11 cellular contexts compared by ENCODE assay signal in the genomic region with DNA sequence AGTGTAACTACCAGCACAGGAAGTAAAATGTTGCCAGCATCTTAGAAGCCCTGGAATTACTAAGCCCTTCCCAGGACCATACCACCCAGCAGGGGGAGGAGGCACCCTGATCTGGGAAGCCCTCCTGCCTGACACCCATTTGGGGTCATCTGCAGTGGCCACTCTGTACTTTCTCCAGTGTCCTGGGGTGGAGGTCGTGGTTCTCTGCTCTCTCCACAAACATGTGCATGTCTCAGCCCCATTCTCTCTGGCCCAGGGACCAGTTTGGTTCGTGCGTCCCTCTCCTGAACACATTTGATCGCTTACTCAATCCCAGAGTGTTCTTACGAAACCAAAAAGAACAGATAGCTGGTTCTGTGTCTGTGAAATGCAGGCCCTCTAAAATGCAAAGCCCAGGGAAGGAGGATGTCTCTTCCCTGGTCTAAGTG. TPM values are rescaled to one million over a fixed set of nuclear protein-coding genes. Genes with fewer than 3 reads are reported as not detected.
DNase-seq lines count a peak whose midpoint lies in the region; ATAC-seq and TF ChIP-seq lines count a peak whose summit lies in the region.
"Had no signal": no experiment of that assay in that cellular context is flagged by ENCODE, and none has a peak within 500 bp of the region (broad histone marks: within the 10 kb centered on the region; RNA-seq: fewer than 3 reads in every experiment).

No MANE protein-coding gene starts in this region.

- DNase-seq in Calu3 = no peak
- DNase-seq in MV-4-11 (lab: John Stamatoyannopoulos, UW) = peak; percentile 82
- DNase-seq in cardiac fibroblast (ENCODE audit: low read depth in 2 of 2) = peak; percentile 68 to 80
- no peak for DNase-seq in nephron progenitor cell
- no peak for DNase-seq in amniotic stem cell (lab: John Stamatoyannopoulos, UW)
- no peak for DNase-seq in LoVo (ENCODE audit: low spot score)
- no peak for DNase-seq in activated CD4-positive, alpha-beta memory T cell treated with anti-CD3 and anti-CD28 coated beads for 36 hours
- DNase-seq: activated CD8-positive, alpha-beta memory T cell treated with anti-CD3 and anti-CD28 coated beads, Interleukin-2, amount 50 U/mL, for 4 hours; DMS53; foreskin keratinocyte had no signal

- TF ChIP-seq CTCF in Calu3 (IDR thresholded peaks at IDR 0.05; ENCODE audit: unreplicated experiment) = no peak
- TF ChIP-seq CTCF in cardiac fibroblast (IDR thresholded peaks at IDR 0.05; ENCODE audit: low read depth, low read length) = peak; percentile 27
- TF ChIP-seq CTCF in nephron progenitor cell (IDR thresholded peaks at IDR 0.05) = no peak

- H3K4me3 ChIP-seq in cardiac fibroblast (replicated peaks in 1 of 2; ENCODE audit: low read depth in 2 of 2, low read length in 2 of 2) = no peak overlapping the region

- ATAC-seq in GM21360 (IDR thresholded peaks at IDR 0.05; ENCODE audit: unreplicated experiment) = no peak
- ATAC-seq: foreskin keratinocyte had no signal

- POLR2A ChIA-PET in activated CD4-positive, alpha-beta memory T cell treated with anti-CD3 and anti-CD28 coated beads for 36 hours (lab: Charles Lee) = no interaction called here

- CTCF ChIA-PET in Calu3 (lab: Charles Lee) = no interaction called here
- CTCF ChIA-PET in activated CD4-positive, alpha-beta memory T cell treated with anti-CD3 and anti-CD28 coated beads for 36 hours (lab: Charles Lee) = no interaction called here

- H3K4me3 Mint-ChIP-seq in Calu3 (ENCODE audit: low read depth, unreplicated experiment) (no peak overlapping the region), nephron progenitor cell (no peak overlapping the region)
- H3K4me3 Mint-ChIP-seq in activated CD4-positive, alpha-beta memory T cell treated with anti-CD3 and anti-CD28 coated beads for 36 hours = no peak overlapping the region

- H3K27ac Mint-ChIP-seq in Calu3 (ENCODE audit: unreplicated experiment) (peak overlapping the region; percentile 12), nephron progenitor cell (peak overlapping the region; percentile 1)
- no peak overlapping the region for H3K27ac Mint-ChIP-seq in activated CD4-positive, alpha-beta memory T cell treated with anti-CD3 and anti-CD28 coated beads for 36 hours

- intact Hi-C loops in Calu3 (cut with micrococcal nuclease; ENCODE audit: unreplicated experiment) = no loop called here
- intact Hi-C loops in activated CD4-positive, alpha-beta memory T cell treated with anti-CD3 and anti-CD28 coated beads for 36 hours (cut with micrococcal nuclease) = loop anchor here (5.0 kb wide), 1 partner anchor 340 kb away; a partner anchor contains a TSS

- peaks cover 22% of the 10 kb centered on the region for H3K36me3 Mint-ChIP-seq in Calu3 (ENCODE audit: insufficient read depth, unreplicated experiment)
- H3K36me3 Mint-ChIP-seq in nephron progenitor cell (ENCODE audit: low read depth) = peaks cover 47% of the 10 kb centered on the region
- H3K36me3 Mint-ChIP-seq in activated CD4-positive, alpha-beta memory T cell treated with anti-CD3 and anti-CD28 coated beads for 36 hours = peaks cover 14% of the 10 kb centered on the region

- H3K4me1 Mint-ChIP-seq in Calu3 (ENCODE audit: low read depth, unreplicated experiment) (peaks cover 52% of the 10 kb centered on the region), nephron progenitor cell (peaks cover 7% of the 10 kb centered on the region)
- H3K4me1 Mint-ChIP-seq in activated CD4-positive, alpha-beta memory T cell treated with anti-CD3 and anti-CD28 coated beads for 36 hours (ENCODE audit: low read depth) = peaks cover 37% of the 10 kb centered on the region

- H3K27me3 Mint-ChIP-seq in Calu3 (ENCODE audit: unreplicated experiment) = no peaks in the 10 kb centered on the region
- H3K27me3 Mint-ChIP-seq in nephron progenitor cell (ENCODE audit: low read depth, poor library complexity) = peaks cover 6% of the 10 kb centered on the region
- no peaks in the 10 kb centered on the region for H3K27me3 Mint-ChIP-seq in activated CD4-positive, alpha-beta memory T cell treated with anti-CD3 and anti-CD28 coated beads for 36 hours

- no TSS peak for BruUV-seq in Calu3 (replicated peaks; lab: Mats Ljungman, UMichigan)

- H3K9me3 Mint-ChIP-seq in Calu3 (ENCODE audit: low read depth, unreplicated experiment) = no peaks in the 10 kb centered on the region
- peaks cover 23% of the 10 kb centered on the region for H3K9me3 Mint-ChIP-seq in nephron progenitor cell
- H3K9me3 Mint-ChIP-seq in activated CD4-positive, alpha-beta memory T cell treated with anti-CD3 and anti-CD28 coated beads for 36 hours = peaks cover 2% of the 10 kb centered on the region

RNA-seq across cellular contexts. Expression of a gene that starts 9.4 kb away (rescaled TPM):
- 4.6 and 5.0 TPM in 2 replicates for total RNA-seq in Calu3 (2022)
- total RNA-seq in activated CD4-positive, alpha-beta memory T cell treated with anti-CD3 and anti-CD28 coated beads for 36 hours = 1 to 10 TPM; 2.5 to 2.8 TPM

RNA-seq across cellular contexts. Expression of a gene that starts 14.9 kb away (rescaled TPM):
- total RNA-seq in Calu3 (2022) = 13.5 and 16.0 TPM in 2 replicates
- total RNA-seq in activated CD4-positive, alpha-beta memory T cell treated with anti-CD3 and anti-CD28 coated beads for 36 hours = 10 to 100 TPM; 14.8 to 16.1 TPM

Comparison
In these comparisons a context has a peak if more than half of its experiments do, and no peak if none do; other contexts are left out.
1. DNase-seq: peak in MV-4-11 (single experiment) and cardiac fibroblast (2 of 2); none in Calu3 (single experiment), nephron progenitor cell (single experiment), amniotic stem cell (single experiment), LoVo (single experiment) and activated CD4-positive, alpha-beta memory T cell treated with anti-CD3 and anti-CD28 coated beads for 36 hours (single experiment).